13 cellular contexts compared by ENCODE assay signal in genomic region chr9:13513710-13514444, GRCh38.
DNase-seq lines count a peak whose midpoint lies in the region; FAIRE-seq and TF ChIP-seq lines count a peak whose summit lies in the region.
"Had no signal": no experiment of that assay in that cellular context is flagged by ENCODE, and none has a peak within 500 bp of the region (broad histone marks: within the 10 kb centered on the region; RNA-seq: fewer than 3 reads in every experiment).

No MANE protein-coding gene starts in this region.

- no peaks in the 10 kb centered on the region for H3K36me3 Mint-ChIP-seq in immature natural killer cell

- FAIRE-seq in bronchial epithelial cell (lab: Jason Lieb, UNC): no peak

- H3K27me3 Mint-ChIP-seq in immature natural killer cell (ENCODE audit: low read depth in 3 of 3): peaks cover 0 to 3% (median 0%) of the 10 kb centered on the region in 3 donors
- H3K27me3 Mint-ChIP-seq: dendritic cell treated with granulocyte-macrophage colony-stimulating factor and Interleukin-4, amounts not matched to agents 40 ng/mL and 50 ng/mL, for 4 days had no signal

- peak overlapping the region; percentile 63 for H3K27ac ChIP-seq in vagina
- H3K27ac ChIP-seq: 22Rv1 had no signal

- peaks cover 15% of the 10 kb centered on the region for H3K4me1 ChIP-seq in vagina

- H3K36me3 ChIP-seq in bronchial epithelial cell (ENCODE audit: control insufficient read depth, insufficient read depth, low read length): no peaks in the 10 kb centered on the region
- H3K36me3 ChIP-seq in vagina: no peaks in the 10 kb centered on the region

- H3K9me3 ChIP-seq in vagina: no peaks in the 10 kb centered on the region

- no peak overlapping the region for H3K27ac Mint-ChIP-seq in immature natural killer cell
- H3K27ac Mint-ChIP-seq: dendritic cell treated with granulocyte-macrophage colony-stimulating factor and Interleukin-4, amounts not matched to agents 40 ng/mL and 50 ng/mL, for 4 days had no signal

- peaks cover 2 to 36% (median 15%) of the 10 kb centered on the region in 6 donors for H3K9me3 Mint-ChIP-seq in immature natural killer cell

- no peak overlapping the region for H3K4me3 ChIP-seq in bronchial epithelial cell (ENCODE audit: low read depth, low read length)
- H3K4me3 ChIP-seq in vagina: no peak overlapping the region

- H3K4me1 Mint-ChIP-seq in immature natural killer cell: no peaks in the 10 kb centered on the region

- DNase-seq in DMS53 (lab: John Stamatoyannopoulos, UW): peak; percentile 51
- no peak for DNase-seq in DMS53 treated with DMSO at 0.1 percent for 48 hours (lab: John Stamatoyannopoulos, UW; ENCODE audit: unreplicated experiment)
- DNase-seq in bronchial epithelial cell (ENCODE audit: low read depth): peak; percentile 88
- DNase-seq in left kidney (ENCODE audit: low read depth, low spot score): peak; percentile 57
- no peak for DNase-seq in vagina (ENCODE audit: extremely low spot score in 2 of 2)
- no peak for DNase-seq in immature natural killer cell
- DNase-seq in putamen (ENCODE audit: low spot score): no peak
- DNase-seq in activated CD4-positive, alpha-beta T cell treated with anti-CD3 and anti-CD28 coated beads for 4 hours: no peak
- DNase-seq: NCI-H1694 treated with DMSO at 0.1 percent for 48 hours, occipital lobe, substantia nigra had no signal

- no peak overlapping the region for H3K4me3 Mint-ChIP-seq in immature natural killer cell
- H3K4me3 Mint-ChIP-seq: dendritic cell treated with granulocyte-macrophage colony-stimulating factor and Interleukin-4, amounts not matched to agents 40 ng/mL and 50 ng/mL, for 4 days had no signal

- TF ChIP-seq CTCF in bronchial epithelial cell (IDR thresholded peaks at IDR 0.05; ENCODE audit: insufficient read depth, low read length, severe bottlenecking) (no peak), vagina (IDR thresholded peaks at IDR 0.05) (no peak)

- intact Hi-C loops in vagina (cut with DNase I): no loop called here

- H3K27me3 ChIP-seq in bronchial epithelial cell (ENCODE audit: control insufficient read depth, insufficient read depth, low read length) (no peaks in the 10 kb centered on the region), vagina (no peaks in the 10 kb centered on the region)

- no peak for TF ChIP-seq POLR2A in vagina (IDR thresholded peaks at IDR 0.05)

Comparison
In these comparisons a context has a peak if more than half of its experiments do, and no peak if none do; other contexts are left out.
1. DNase-seq: peak in DMS53 (single experiment), bronchial epithelial cell (single experiment) and left kidney (single experiment); none in DMS53 treated with DMSO at 0.1 percent for 48 hours (single experiment), vagina (0 of 2), immature natural killer cell (0 of 3), putamen (single experiment) and activated CD4-positive, alpha-beta T cell treated with anti-CD3 and anti-CD28 coated beads for 4 hours (0 of 2).